ENCODE assay signal across 11 cellular contexts in the genomic region with DNA sequence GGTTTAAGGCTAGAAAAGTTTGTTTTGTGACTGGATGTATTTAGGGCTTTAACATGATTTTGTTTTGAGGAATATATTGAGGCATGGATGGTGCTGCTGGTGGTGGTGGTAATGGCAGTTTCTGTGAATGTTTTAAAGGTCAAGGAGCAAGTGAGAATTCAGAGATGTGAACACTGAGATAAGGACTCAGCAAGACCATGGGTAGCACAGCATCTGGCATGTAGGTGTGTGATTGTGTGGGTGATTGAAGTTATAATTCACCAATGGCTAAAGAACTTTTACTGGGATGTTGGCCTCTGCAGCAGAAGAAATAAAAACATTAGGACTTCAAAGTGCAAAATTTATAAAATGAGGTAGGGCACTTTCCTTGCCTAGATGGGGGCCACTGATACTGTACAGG.
DNase-seq lines count a peak whose midpoint lies in the region; ATAC-seq and TF ChIP-seq lines count a peak whose summit lies in the region.
"Had no signal": no experiment of that assay in that cellular context is flagged by ENCODE, and none has a peak within 500 bp of the region (broad histone marks: within the 10 kb centered on the region; RNA-seq: fewer than 3 reads in every experiment).

No MANE protein-coding gene starts in this region.

- H3K27ac ChIP-seq in gastroesophageal sphincter (peak overlapping the region; percentile 84 to 94 (median 86)), stomach (peak overlapping the region; percentile 25 to 86 (median 81))

- DNase-seq in T-helper 1 cell (no peak), stomach (no peak), RPMI8226 (no peak)
- DNase-seq in activated CD8-positive, alpha-beta T cell treated with anti-CD3 and anti-CD28 coated beads for 36 hours = no peak
- DNase-seq: Kasumi-1, mucosa of descending colon had no signal

- TF ChIP-seq EP300 in gastroesophageal sphincter (IDR thresholded peaks at IDR 0.05) = no peak
- TF ChIP-seq EP300 in stomach (IDR thresholded peaks at IDR 0.05) = no peak

- H3K9me3 Mint-ChIP-seq in T-helper 1 cell treated with Interleukin-12 subunit alpha and Interleukin-12 subunit beta and Interleukin-4 antibody, amounts not matched to agents 30 μg/mL and 1 μg/mL, for 36 hours = no peaks in the 10 kb centered on the region
- no peaks in the 10 kb centered on the region for H3K9me3 Mint-ChIP-seq in activated CD8-positive, alpha-beta T cell treated with anti-CD3 and anti-CD28 coated beads for 36 hours

- H3K27ac Mint-ChIP-seq in T-helper 1 cell treated with Interleukin-12 subunit alpha and Interleukin-12 subunit beta and Interleukin-4 antibody, amounts not matched to agents 30 μg/mL and 1 μg/mL, for 36 hours = peak overlapping the region; percentile 26
- H3K27ac Mint-ChIP-seq in activated CD8-positive, alpha-beta T cell treated with anti-CD3 and anti-CD28 coated beads for 36 hours = peak overlapping the region; percentile 74

- H3K4me3 Mint-ChIP-seq in T-helper 1 cell treated with Interleukin-12 subunit alpha and Interleukin-12 subunit beta and Interleukin-4 antibody, amounts not matched to agents 30 μg/mL and 1 μg/mL, for 36 hours = peak overlapping the region; percentile 30
- H3K4me3 Mint-ChIP-seq in activated CD8-positive, alpha-beta T cell treated with anti-CD3 and anti-CD28 coated beads for 36 hours = no peak overlapping the region

- peak overlapping the region; percentile 13 to 44 for H3K4me3 ChIP-seq in gastroesophageal sphincter
- H3K4me3 ChIP-seq in stomach = peak overlapping the region in 1 of 4 donors; percentile 0
- H3K4me3 ChIP-seq: mucosa of descending colon had no signal

- intact Hi-C loops in activated CD8-positive, alpha-beta T cell treated with anti-CD3 and anti-CD28 coated beads for 36 hours (cut with micrococcal nuclease) = no loop called here
- intact Hi-C loops in stomach (cut with DNase I; ENCODE audit: low total_unique reads) = no loop called here

- H3K9me3 ChIP-seq in gastroesophageal sphincter (no peaks in the 10 kb centered on the region), stomach (no peaks in the 10 kb centered on the region)
- H3K9me3 ChIP-seq: mucosa of descending colon, Peyer's patch had no signal

- POLR2A ChIA-PET in activated CD8-positive, alpha-beta T cell treated with anti-CD3 and anti-CD28 coated beads for 36 hours (lab: Charles Lee) = no interaction called here

- H3K4me1 ChIP-seq in gastroesophageal sphincter (peaks cover 21 to 88% (median 47%) of the 10 kb centered on the region in 3 donors), stomach (peaks cover 33 to 83% (median 60%) of the 10 kb centered on the region in 4 donors)

- CTCF ChIA-PET in activated CD8-positive, alpha-beta T cell treated with anti-CD3 and anti-CD28 coated beads for 36 hours (lab: Charles Lee) = interaction anchor here (1.1 to 2.3 kb wide), 3 partner anchors 12 to 86 kb away, joined by 11 to 14 read pairs (median 11); no protein-coding TSS in a partner anchor

- no peak for TF ChIP-seq CTCF in activated CD8-positive, alpha-beta T cell treated with anti-CD3 and anti-CD28 coated beads for 36 hours (IDR thresholded peaks at IDR 0.05)
- TF ChIP-seq CTCF in gastroesophageal sphincter (IDR thresholded peaks at IDR 0.05) (no peak), stomach (IDR thresholded peaks at IDR 0.05) (no peak)

- H3K36me3 Mint-ChIP-seq in T-helper 1 cell treated with Interleukin-12 subunit alpha and Interleukin-12 subunit beta and Interleukin-4 antibody, amounts not matched to agents 30 μg/mL and 1 μg/mL, for 36 hours (ENCODE audit: low read depth) = peaks cover 19% of the 10 kb centered on the region
- peaks cover 18% of the 10 kb centered on the region for H3K36me3 Mint-ChIP-seq in activated CD8-positive, alpha-beta T cell treated with anti-CD3 and anti-CD28 coated beads for 36 hours (ENCODE audit: low read depth)

- ATAC-seq in activated CD8-positive, alpha-beta T cell treated with anti-CD3 and anti-CD28 coated beads for 36 hours = no peak
- ATAC-seq in gastroesophageal sphincter = no peak
- ATAC-seq in GM19463 (IDR thresholded peaks at IDR 0.05; ENCODE audit: unreplicated experiment) = no peak
- ATAC-seq in HG03460 (IDR thresholded peaks at IDR 0.05; ENCODE audit: unreplicated experiment) = no peak

- H3K36me3 ChIP-seq in gastroesophageal sphincter = no peaks in the 10 kb centered on the region
- H3K36me3 ChIP-seq in stomach = no peaks in the 10 kb centered on the region
- H3K36me3 ChIP-seq: Peyer's patch had no signal

- TF ChIP-seq POLR2A in gastroesophageal sphincter (IDR thresholded peaks at IDR 0.05) (no peak), stomach (IDR thresholded peaks at IDR 0.05) (no peak)

- H3K27me3 Mint-ChIP-seq in T-helper 1 cell treated with Interleukin-12 subunit alpha and Interleukin-12 subunit beta and Interleukin-4 antibody, amounts not matched to agents 30 μg/mL and 1 μg/mL, for 36 hours (ENCODE audit: low read depth) = no peaks in the 10 kb centered on the region
- no peaks in the 10 kb centered on the region for H3K27me3 Mint-ChIP-seq in activated CD8-positive, alpha-beta T cell treated with anti-CD3 and anti-CD28 coated beads for 36 hours

- H3K27me3 ChIP-seq in gastroesophageal sphincter (no peaks in the 10 kb centered on the region), stomach (no peaks in the 10 kb centered on the region)
- H3K27me3 ChIP-seq: Peyer's patch had no signal

- H3K4me1 Mint-ChIP-seq in T-helper 1 cell treated with Interleukin-12 subunit alpha and Interleukin-12 subunit beta and Interleukin-4 antibody, amounts not matched to agents 30 μg/mL and 1 μg/mL, for 36 hours (ENCODE audit: low read depth) = peaks cover 49% of the 10 kb centered on the region
- H3K4me1 Mint-ChIP-seq in activated CD8-positive, alpha-beta T cell treated with anti-CD3 and anti-CD28 coated beads for 36 hours (ENCODE audit: low read depth) = peaks cover 71% of the 10 kb centered on the region
